Comparison of ENCODE assay signal across 9 cellular contexts in the genomic region with DNA sequence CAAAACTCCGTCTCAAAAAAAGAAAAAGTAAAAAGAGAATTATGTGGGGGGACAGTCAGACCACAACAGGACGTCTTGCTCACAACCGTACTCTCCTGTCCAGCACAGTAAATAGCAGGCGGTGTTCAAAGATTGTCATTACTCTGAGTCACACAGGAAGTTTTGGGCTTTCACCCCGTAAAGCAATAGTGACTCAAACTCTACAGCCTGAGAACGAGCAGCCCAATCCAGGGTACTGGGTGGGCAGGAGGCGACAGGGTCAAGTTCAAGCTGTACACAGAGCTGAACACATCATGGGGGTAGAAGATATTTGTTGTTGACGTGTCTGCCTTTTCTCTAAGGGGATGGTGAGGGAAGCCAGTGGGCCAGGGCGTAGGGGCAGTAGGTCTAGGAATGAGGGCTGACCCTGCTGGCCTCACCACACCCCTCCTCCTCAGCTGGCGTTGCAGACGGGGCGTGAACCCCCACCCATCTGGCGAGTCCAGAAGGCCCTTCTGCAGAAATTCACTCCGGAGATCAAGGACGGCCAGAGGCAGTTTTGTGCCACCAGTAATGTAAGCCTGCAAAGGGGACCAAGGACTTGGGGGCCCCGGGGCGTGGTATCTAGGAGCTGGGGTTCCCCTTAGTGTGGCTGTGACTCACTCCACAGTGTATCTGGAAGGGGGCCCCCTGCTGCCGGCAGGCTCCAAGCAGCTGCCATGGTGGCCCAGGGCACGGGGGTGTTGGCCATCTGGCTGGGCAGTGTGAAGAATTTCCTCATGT. TPM values are rescaled to one million over a fixed set of nuclear protein-coding genes. Genes with fewer than 3 reads are reported as not detected.
A peak's percentile ranks its signal among the peaks of the same experiment; 100 is the strongest.
DNase-seq lines count a peak whose midpoint lies in the region; ATAC-seq and TF ChIP-seq lines count a peak whose summit lies in the region.
"Had no signal": no experiment of that assay in that cellular context is flagged by ENCODE, and none has a peak within 500 bp of the region (broad histone marks: within the 10 kb centered on the region; RNA-seq: fewer than 3 reads in every experiment).

No MANE protein-coding gene starts in this region.

- H3K9me3 Mint-ChIP-seq in activated naive CD8-positive, alpha-beta T cell treated with anti-CD3 and anti-CD28 coated beads for 36 hours, result no peaks in the 10 kb centered on the region

- TF ChIP-seq CTCF in HFF-Myc (IDR thresholded peaks at IDR 0.05; ENCODE audit: low read depth, low read length, missing control alignments), result peak; percentile 24

- H3K27me3 Mint-ChIP-seq in activated naive CD8-positive, alpha-beta T cell treated with anti-CD3 and anti-CD28 coated beads for 36 hours, result no peaks in the 10 kb centered on the region

- peaks cover 27% of the 10 kb centered on the region for H3K36me3 Mint-ChIP-seq in activated naive CD8-positive, alpha-beta T cell treated with anti-CD3 and anti-CD28 coated beads for 36 hours

- H3K4me1 Mint-ChIP-seq in activated naive CD8-positive, alpha-beta T cell treated with anti-CD3 and anti-CD28 coated beads for 36 hours, result peaks cover 16% of the 10 kb centered on the region

- no peak overlapping the region for H3K4me3 Mint-ChIP-seq in activated naive CD8-positive, alpha-beta T cell treated with anti-CD3 and anti-CD28 coated beads for 36 hours

- no peak overlapping the region for H3K4me3 ChIP-seq in HFF-Myc (replicated peaks; ENCODE audit: low read depth, low read length)

- ATAC-seq in GM19467 (IDR thresholded peaks at IDR 0.05; ENCODE audit: unreplicated experiment) (no peak), HG02884 (IDR thresholded peaks at IDR 0.05; ENCODE audit: unreplicated experiment) (no peak)

- H3K27ac Mint-ChIP-seq in activated naive CD8-positive, alpha-beta T cell treated with anti-CD3 and anti-CD28 coated beads for 36 hours, result peak overlapping the region; percentile 56

- DNase-seq in AG20443 (ENCODE audit: low spot score), result peak; percentile 82
- peak; percentile 44 for DNase-seq in HFF-Myc (ENCODE audit: extremely low read depth, low read depth)
- peak; percentile 45 for DNase-seq in activated naive CD8-positive, alpha-beta T cell treated with anti-CD3 and anti-CD28 coated beads for 36 hours
- peak; percentile 64 to 95 for DNase-seq in lung microvascular endothelial cell (ENCODE audit: low read depth in 2 of 2)
- DNase-seq in amygdala (lab: John Stamatoyannopoulos, UW), result no peak
- DNase-seq in iPS-NIHi7 (ENCODE audit: extremely low spot score), result no peak
- DNase-seq: stimulated activated CD4-positive, alpha-beta T cell treated with anti-CD3 and anti-CD28 coated beads, Interleukin-4, amount 100 ng/mL, for 1 hour had no signal

RNA-seq across cellular contexts. Expression of a gene that starts 23.3 kb away (rescaled TPM):
- 10 to 100 TPM; 16.0 to 17.8 TPM for total RNA-seq in activated naive CD8-positive, alpha-beta T cell treated with anti-CD3 and anti-CD28 coated beads for 36 hours
- total RNA-seq in lung microvascular endothelial cell, result 1.1 and 2.0 TPM in 2 replicates

RNA-seq across cellular contexts. Expression of a gene that starts 25.7 kb away (rescaled TPM):
- 1 to 10 TPM; 4.4 to 5.0 TPM for total RNA-seq in activated naive CD8-positive, alpha-beta T cell treated with anti-CD3 and anti-CD28 coated beads for 36 hours
- total RNA-seq in lung microvascular endothelial cell, result 18.1 and 18.3 TPM in 2 replicates

RNA-seq across cellular contexts. Expression of a gene that starts 27.7 kb away (rescaled TPM):
- total RNA-seq in activated naive CD8-positive, alpha-beta T cell treated with anti-CD3 and anti-CD28 coated beads for 36 hours, result 10 to 100 TPM; 58.9 to 62.2 TPM
- 5.0 and 6.3 TPM in 2 replicates for total RNA-seq in lung microvascular endothelial cell

RNA-seq across cellular contexts. Expression of a gene that starts 33.2 kb away (rescaled TPM):
- 1 to 10 TPM; 1.5 to 1.6 TPM for total RNA-seq in activated naive CD8-positive, alpha-beta T cell treated with anti-CD3 and anti-CD28 coated beads for 36 hours
- 4.6 and 12.5 TPM in 2 replicates for total RNA-seq in lung microvascular endothelial cell

RNA-seq across cellular contexts. Expression of a gene that starts 33.9 kb away (rescaled TPM):
- total RNA-seq in activated naive CD8-positive, alpha-beta T cell treated with anti-CD3 and anti-CD28 coated beads for 36 hours, result 10 to 100 TPM; 61.4 to 69.5 TPM
- total RNA-seq in lung microvascular endothelial cell, result 87.6 and 105 TPM in 2 replicates

Comparison
In these comparisons a context has a peak if more than half of its experiments do, and no peak if none do; other contexts are left out.
1. DNase-seq: peak in AG20443 (single experiment), HFF-Myc (single experiment), activated naive CD8-positive, alpha-beta T cell treated with anti-CD3 and anti-CD28 coated beads for 36 hours (single experiment) and lung microvascular endothelial cell (2 of 2); none in amygdala (0 of 56) and iPS-NIHi7 (single experiment).